9 cellular contexts compared by ENCODE assay signal in genomic region chr7:74290999-74291441, GRCh38. TPM values are rescaled to one million over a fixed set of nuclear protein-coding genes. Genes with fewer than 3 reads are reported as not detected.
DNase-seq lines count a peak whose midpoint lies in the region; ATAC-seq, FAIRE-seq and TF ChIP-seq lines count a peak whose summit lies in the region.
"Had no signal": no experiment of that assay in that cellular context is flagged by ENCODE, and none has a peak within 500 bp of the region (broad histone marks: within the 10 kb centered on the region; RNA-seq: fewer than 3 reads in every experiment).

No MANE protein-coding gene starts in this region.

- H3K4me3 Mint-ChIP-seq in effector memory CD8-positive, alpha-beta T cell, result peak overlapping the region; percentile 71 to 78

- no peak overlapping the region for H3K27ac Mint-ChIP-seq in effector memory CD8-positive, alpha-beta T cell

- 37 to 41% methylated on average over 10 of the region's 10 CpGs for WGBS in pancreas, 2 donors

- H3K4me1 Mint-ChIP-seq in effector memory CD8-positive, alpha-beta T cell (ENCODE audit: low read depth in 2 of 2), result peaks cover 21 to 31% of the 10 kb centered on the region in 2 donors

- DNase-seq in GM06990 (ENCODE audit: extremely low read depth, insufficient read length), result no peak
- peak; percentile 57 for DNase-seq in NCI-H146 (lab: John Stamatoyannopoulos, UW)
- DNase-seq in effector memory CD8-positive, alpha-beta T cell, result no peak
- peak in 1 of 6 donors; percentile 61 for DNase-seq in pancreas
- no peak for DNase-seq in activated CD8-positive, alpha-beta memory T cell treated with anti-CD3 and anti-CD28 coated beads, Interleukin-2, amount 50 U/mL, for 4 hours
- no peak for DNase-seq in GDM1 (lab: John Stamatoyannopoulos, UW)
- no peak for DNase-seq in middle frontal gyrus (ENCODE audit: extremely low spot score, low spot score)
- DNase-seq: NCI-H226 had no signal

- H3K4me1 ChIP-seq in pancreas, result peaks cover 24 to 42% (median 27%) of the 10 kb centered on the region in 3 donors

- H3K36me3 ChIP-seq in GM06990 (ENCODE audit: control insufficient read depth, insufficient read depth, low read length) (no peaks in the 10 kb centered on the region; the same call in none of the 2 replicates), pancreas (no peaks in the 10 kb centered on the region)

- peak overlapping the region in 2 of 4 donors; percentile 73 to 82 for H3K27ac ChIP-seq in pancreas

- H3K27me3 Mint-ChIP-seq in effector memory CD8-positive, alpha-beta T cell, result no peaks in the 10 kb centered on the region

- no peak for ATAC-seq in effector memory CD8-positive, alpha-beta T cell (replicated peaks)
- ATAC-seq in pancreas (peak in 1 of 4 donors; percentile 4), GM19035 (IDR thresholded peaks at IDR 0.05; ENCODE audit: unreplicated experiment) (no peak)

- no peaks in the 10 kb centered on the region for H3K36me3 Mint-ChIP-seq in effector memory CD8-positive, alpha-beta T cell (ENCODE audit: insufficient read depth)

- TF ChIP-seq CTCF in GM06990 (IDR thresholded peaks at IDR 0.05; ENCODE audit: insufficient read depth, low read length, poor library complexity, severe bottlenecking), result no peak
- no peak for TF ChIP-seq CTCF in pancreas (IDR thresholded peaks at IDR 0.05)

- intact Hi-C loops in pancreas (cut with DNase I), result loop anchor here in 1 of 3 donors (10.0 kb wide), 1 partner anchor 56 kb away; no protein-coding TSS in a partner anchor

- no peaks in the 10 kb centered on the region for H3K9me3 ChIP-seq in pancreas

- H3K27me3 ChIP-seq in GM06990 (replicated peaks; ENCODE audit: control insufficient read depth, insufficient read depth, low read length) (no peaks in the 10 kb centered on the region), pancreas (no peaks in the 10 kb centered on the region)

- no peaks in the 10 kb centered on the region for H3K9me3 Mint-ChIP-seq in effector memory CD8-positive, alpha-beta T cell

- H3K4me3 ChIP-seq in GM06990 (replicated peaks; ENCODE audit: low read depth, low read length) (peak overlapping the region; percentile 86), pancreas (peak overlapping the region in 3 of 4 donors; percentile 79 to 82 (median 81))

- FAIRE-seq in pancreas (lab: Jason Lieb, UNC), result no peak

RNA-seq across cellular contexts. Expression of gene CLIP2, which starts 1.8 kb away (rescaled TPM):
- total RNA-seq in pancreas, result 10 to 100 TPM; 14.7 to 29.8 (median 20.8) TPM
- polyA plus RNA-seq in pancreas, result 10 to 100 TPM in 1 of 2 donors, 1 to 10 TPM in 1; 8.5 to 30.6 TPM

RNA-seq across cellular contexts. Expression of gene RFC2, which starts 36.8 kb away (rescaled TPM):
- total RNA-seq in pancreas, result 10 to 100 TPM in 1 of 6 donors, 1 to 10 TPM in 5; 8.8 to 10.4 (median 9.3) TPM
- 10 to 100 TPM in 1 of 2 donors, 1 to 10 TPM in 1; 8.1 to 11.4 TPM for polyA plus RNA-seq in pancreas
